In the genomic region with DNA sequence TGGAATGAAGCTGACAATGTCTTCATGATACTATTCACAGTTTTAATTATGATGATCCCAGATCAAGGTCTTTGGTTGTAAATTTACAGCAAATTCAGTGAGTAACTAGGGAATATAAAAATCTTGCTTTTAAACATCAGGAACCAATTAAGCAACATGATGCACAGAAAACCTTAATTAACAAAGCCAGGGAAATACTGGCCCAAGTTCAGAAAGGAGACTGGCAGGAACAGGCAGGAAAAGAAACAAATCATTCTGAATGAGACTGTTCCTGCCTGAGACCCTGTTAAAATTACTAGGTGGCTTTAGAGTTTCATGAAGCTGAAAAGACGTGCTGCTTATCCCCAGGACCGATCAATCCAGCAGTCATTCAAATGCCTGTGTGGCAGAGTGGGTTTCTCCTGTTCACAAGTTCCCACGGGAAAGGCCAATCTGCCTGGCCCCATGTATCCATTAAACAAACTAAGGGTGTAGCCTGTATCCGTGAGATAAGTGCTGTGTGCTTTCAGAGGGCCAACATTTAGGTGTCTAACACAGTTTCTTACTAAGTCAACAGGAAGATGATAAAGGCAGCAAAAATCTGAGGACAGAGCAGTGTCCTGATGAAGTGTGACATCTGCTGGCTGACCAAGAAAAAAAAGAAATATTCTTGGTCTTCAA, we compare ENCODE assay signal across 8 cellular contexts. TPM values are rescaled to one million over a fixed set of nuclear protein-coding genes. Genes with fewer than 3 reads are reported as not detected.
DNase-seq lines count a peak whose midpoint lies in the region; ATAC-seq and TF ChIP-seq lines count a peak whose summit lies in the region.

No MANE protein-coding gene starts in this region.

- H3K9me3 ChIP-seq in CD4-positive, alpha-beta T cell (ENCODE audit: control insufficient read depth, low read length), result no peaks in the 10 kb centered on the region
- H3K9me3 ChIP-seq in right cardiac atrium (ENCODE audit: control insufficient read depth, low read length), result no peaks in the 10 kb centered on the region

- no peak overlapping the region for H3K27ac ChIP-seq in CD4-positive, alpha-beta T cell (ENCODE audit: low read depth, low read length)
- H3K27ac ChIP-seq in right cardiac atrium (ENCODE audit: low read length), result no peak overlapping the region

- H3K36me3 Mint-ChIP-seq in CD4-positive, alpha-beta T cell (ENCODE audit: low read depth), result peaks cover 12% of the 10 kb centered on the region

- intact Hi-C loops in CD4-positive, alpha-beta T cell (cut with DNase I, micrococcal nuclease), result loop anchor here (2.0 to 5.0 kb wide), 5 partner anchors 55 to 605 kb away; no protein-coding TSS in a partner anchor
- intact Hi-C loops in right cardiac atrium (cut with DNase I), result loop anchor here in 1 of 4 donors (10.0 kb wide), 1 partner anchor 343 kb away; no protein-coding TSS in a partner anchor

- H3K4me3 ChIP-seq in right cardiac atrium (ENCODE audit: low read length), result no peak overlapping the region

- peaks cover 4% of the 10 kb centered on the region for H3K4me1 Mint-ChIP-seq in CD4-positive, alpha-beta T cell (ENCODE audit: low read depth)

- DNase-seq in CD4-positive, alpha-beta T cell, result peak in 1 of 10 experiments; percentile 1
- DNase-seq in HT1080 (ENCODE audit: low read depth), result peak; percentile 84
- DNase-seq in amniotic stem cell (lab: John Stamatoyannopoulos, UW), result peak; percentile 57
- DNase-seq in right cardiac atrium, result peak in 2 of 3 donors; percentile 39 to 48
- peak; percentile 40 for DNase-seq in stromal cell of bone marrow (ENCODE audit: low read depth)

- POLR2A ChIA-PET in CD4-positive, alpha-beta T cell (lab: Charles Lee), result interaction anchor here (1.3 kb wide), 1 partner anchor 44 kb away, joined by 4 read pairs; a partner anchor contains a TSS

- no peaks in the 10 kb centered on the region for H3K27me3 Mint-ChIP-seq in CD4-positive, alpha-beta T cell

- TF ChIP-seq CTCF in CD4-positive, alpha-beta T cell (IDR thresholded peaks at IDR 0.05), result peak; percentile 41

- 44% methylated on average over 4 of the region's 4 CpGs for WGBS in right cardiac atrium

- peaks cover 1% of the 10 kb centered on the region for H3K4me1 ChIP-seq in right cardiac atrium (ENCODE audit: control insufficient read depth, insufficient read depth, low read length)

- no peak overlapping the region for H3K4me3 Mint-ChIP-seq in CD4-positive, alpha-beta T cell

- no peaks in the 10 kb centered on the region for H3K9me3 Mint-ChIP-seq in CD4-positive, alpha-beta T cell

- no peak overlapping the region for H3K27ac Mint-ChIP-seq in CD4-positive, alpha-beta T cell

- CTCF ChIA-PET in CD4-positive, alpha-beta T cell (lab: Charles Lee), result no interaction called here

- H3K27me3 ChIP-seq in CD4-positive, alpha-beta T cell (ENCODE audit: control insufficient read depth, insufficient read depth, low read length), result no peaks in the 10 kb centered on the region
- H3K27me3 ChIP-seq in right cardiac atrium (ENCODE audit: control insufficient read depth, insufficient read depth), result no peaks in the 10 kb centered on the region

- ATAC-seq in CD4-positive, alpha-beta T cell (ENCODE audit: poor library complexity), result no peak
- ATAC-seq in right cardiac atrium (peak; percentile 87 to 98), GM21576 (IDR thresholded peaks at IDR 0.05; ENCODE audit: unreplicated experiment) (no peak), GM18909 (IDR thresholded peaks at IDR 0.05; ENCODE audit: poor library complexity, unreplicated experiment) (no peak), GM21723 (IDR thresholded peaks at IDR 0.05; ENCODE audit: unreplicated experiment) (no peak)

RNA-seq across cellular contexts. Expression of a gene that starts 34.4 kb away (rescaled TPM):
- 1 to 10 TPM; 2.7 TPM for total RNA-seq in CD4-positive, alpha-beta T cell
- total RNA-seq in HT1080 (2014; rRNA removed; shearing (Covaris generic)), result 25.8 and 29.7 TPM in 2 replicates
- polyA plus RNA-seq in HT1080 (2015; cell fraction: cytosol; rRNA removed), result 22.2 and 24.3 TPM in 2 replicates
- polyA plus RNA-seq in HT1080 (2015; cell fraction: nucleus; rRNA removed), result 30.1 and 68.7 TPM in 2 replicates
- total RNA-seq in right cardiac atrium, result 1 to 10 TPM; 5.0 to 7.4 (median 5.8) TPM
- 2.1 TPM for polyA plus RNA-seq in right cardiac atrium

RNA-seq across cellular contexts. Expression of a gene that starts 44.3 kb away (rescaled TPM):
- 10 to 100 TPM; 38.0 to 39.5 TPM for total RNA-seq in CD4-positive, alpha-beta T cell
- 14.1 and 15.9 TPM in 2 replicates for total RNA-seq in HT1080 (2014; rRNA removed; shearing (Covaris generic))
- polyA plus RNA-seq in HT1080 (2015; cell fraction: cytosol; rRNA removed), result 26.5 and 34.9 TPM in 2 replicates
- polyA plus RNA-seq in HT1080 (2015; cell fraction: nucleus; rRNA removed), result 87.0 and 91.4 TPM in 2 replicates
- total RNA-seq in right cardiac atrium, result 10 to 100 TPM; 11.8 to 12.5 (median 12.2) TPM
- polyA plus RNA-seq in right cardiac atrium, result 9.9 TPM

Comparison
In these comparisons a context has a peak if more than half of its experiments do, and no peak if none do; other contexts are left out.
1. ATAC-seq: peak in right cardiac atrium (2 of 2); none in CD4-positive, alpha-beta T cell (single experiment), GM21576 (single experiment), GM18909 (single experiment) and GM21723 (single experiment).